Comparison of ENCODE assay signal across 1 cellular context in the genomic region with DNA sequence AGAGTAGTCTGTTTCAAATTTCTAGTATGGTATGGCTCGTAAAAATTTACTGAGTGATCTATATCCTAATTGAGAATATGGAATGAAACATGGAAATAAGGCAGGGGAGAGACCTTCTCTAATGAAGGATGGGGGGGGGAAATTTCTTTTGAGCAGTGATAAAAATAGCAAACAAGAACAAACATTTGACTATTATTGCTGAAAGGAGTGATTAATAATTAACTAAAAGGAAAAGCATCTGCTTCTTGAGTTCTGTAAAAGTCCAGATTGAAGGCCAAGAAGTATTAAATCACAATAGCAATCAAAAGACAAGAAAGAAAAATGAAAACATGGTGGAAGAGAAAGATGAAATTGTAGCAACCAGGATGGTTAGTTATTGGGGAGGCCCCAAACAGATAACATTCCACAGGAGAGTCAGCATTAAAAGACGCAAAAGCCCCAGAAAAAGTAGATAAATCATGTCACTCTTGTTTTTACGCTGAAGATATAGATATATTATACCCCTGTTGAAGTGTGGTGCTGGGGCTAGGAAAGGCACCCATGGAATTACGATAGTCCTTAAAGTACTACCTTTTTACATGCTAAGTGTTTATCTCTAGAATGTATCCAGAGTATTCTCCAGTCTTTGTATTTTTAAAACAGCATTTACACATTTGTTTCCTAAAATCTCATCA.
TF ChIP-seq lines count a peak whose summit lies in the region.

No MANE protein-coding gene starts in this region.

TF ChIP-seq in A549, 52 proteins besides CTCF, POLR2A, EP300 and RAD21:
- no peak for TF ChIP-seq SREBF2 (IDR thresholded peaks at IDR 0.05)
- TF ChIP-seq RFX5 (IDR thresholded peaks at IDR 0.05): no peak
- TF ChIP-seq NR3C1 (IDR thresholded peaks at IDR 0.05): no peak
- TF ChIP-seq HOXB13 (CRISPR knock-in tag; IDR thresholded peaks at IDR 0.05; ENCODE audit: low read depth): no peak
- no peak for TF ChIP-seq GATA3 (IDR thresholded peaks at IDR 0.05; ENCODE audit: borderline replicate concordance)
- no peak for TF ChIP-seq NPAS2 (CRISPR knock-in tag; IDR thresholded peaks at IDR 0.05; ENCODE audit: borderline replicate concordance)
- no peak for TF ChIP-seq HEYL (CRISPR knock-in tag; IDR thresholded peaks at IDR 0.05)
- no peak for TF ChIP-seq BHLHE40 (IDR thresholded peaks at IDR 0.05; ENCODE audit: low read depth, low read length)
- TF ChIP-seq HOXA7 (CRISPR knock-in tag; IDR thresholded peaks at IDR 0.05): no peak
- TF ChIP-seq, protein P1, sequence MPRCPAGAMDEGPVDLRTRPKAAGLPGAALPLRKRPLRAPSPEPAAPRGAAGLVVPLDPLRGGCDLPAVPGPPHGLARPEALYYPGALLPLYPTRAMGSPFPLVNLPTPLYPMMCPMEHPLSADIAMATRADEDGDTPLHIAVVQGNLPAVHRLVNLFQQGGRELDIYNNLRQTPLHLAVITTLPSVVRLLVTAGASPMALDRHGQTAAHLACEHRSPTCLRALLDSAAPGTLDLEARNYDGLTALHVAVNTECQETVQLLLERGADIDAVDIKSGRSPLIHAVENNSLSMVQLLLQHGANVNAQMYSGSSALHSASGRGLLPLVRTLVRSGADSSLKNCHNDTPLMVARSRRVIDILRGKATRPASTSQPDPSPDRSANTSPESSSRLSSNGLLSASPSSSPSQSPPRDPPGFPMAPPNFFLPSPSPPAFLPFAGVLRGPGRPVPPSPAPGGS (IDR thresholded peaks at IDR 0.05): no peak
- TF ChIP-seq MAZ (IDR thresholded peaks at IDR 0.05; ENCODE audit: borderline replicate concordance, low read depth, low read length): no peak
- no peak for TF ChIP-seq JUNB (IDR thresholded peaks at IDR 0.05)
- no peak for TF ChIP-seq FOSL2 (IDR thresholded peaks at IDR 0.05)
- TF ChIP-seq FOSL2 (CRISPR knock-in tag; IDR thresholded peaks at IDR 0.05): no peak
- TF ChIP-seq MYC (IDR thresholded peaks at IDR 0.05; ENCODE audit: borderline replicate concordance, low read length): no peak
